12 cellular contexts compared by ENCODE assay signal in the genomic region with DNA sequence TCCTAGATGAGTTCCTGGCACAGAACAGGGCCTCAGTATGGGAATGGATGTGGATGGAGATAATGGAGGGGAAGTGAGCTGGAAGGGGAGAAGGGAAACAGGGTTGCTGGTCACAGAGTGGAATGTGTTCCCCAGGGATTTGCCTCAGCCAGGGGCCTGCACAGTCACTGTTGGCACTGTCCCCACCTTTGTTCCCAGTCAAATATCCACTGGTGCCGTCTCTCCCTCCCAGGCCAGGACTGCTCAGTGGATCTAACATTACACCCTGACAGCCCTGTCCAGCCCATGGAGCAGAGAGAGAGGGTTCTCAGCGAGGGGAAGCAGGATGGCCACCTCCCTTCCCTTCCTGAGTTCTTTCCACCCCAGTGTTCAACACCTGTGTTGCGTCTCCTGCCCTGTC. TPM values are rescaled to one million over a fixed set of nuclear protein-coding genes. Genes with fewer than 3 reads are reported as not detected.
A peak's percentile ranks its signal among the peaks of the same experiment; 100 is the strongest.
DNase-seq lines count a peak whose midpoint lies in the region; ATAC-seq, FAIRE-seq and TF ChIP-seq lines count a peak whose summit lies in the region.
"Had no signal": no experiment of that assay in that cellular context is flagged by ENCODE, and none has a peak within 500 bp of the region (broad histone marks: within the 10 kb centered on the region; RNA-seq: fewer than 3 reads in every experiment).

No MANE protein-coding gene starts in this region.

- no peak overlapping the region for H2BK120ac ChIP-seq in H1 (replicated peaks; ENCODE audit: low read depth, low read length)

- no peak overlapping the region for H4K8ac ChIP-seq in H1 (ENCODE audit: extremely low read depth, insufficient read depth, low read length)

- no peaks in the 10 kb centered on the region for H3K9me3 Mint-ChIP-seq in neural crest cell

- H3K4me3 Mint-ChIP-seq in neural crest cell = peak overlapping the region; percentile 93

- peak; percentile 15 to 34 for DNase-seq in SJCRH30
- no peak for DNase-seq in H1 (ENCODE audit: low read depth in 1 of 2, low spot score in 2 of 2)
- DNase-seq in neural crest cell (ENCODE audit: low read depth, low spot score) = no peak
- DNase-seq in COLO668 (lab: John Stamatoyannopoulos, UW; ENCODE audit: unreplicated experiment) = no peak
- no peak for DNase-seq in upper lobe of left lung
- DNase-seq in globus pallidus (ENCODE audit: low spot score) = no peak
- no peak for DNase-seq in cerebellar nuclear complex (lab: John Stamatoyannopoulos, UW)
- DNase-seq: COR-L47, NCI-H1105 treated with DMSO at 0.1 percent for 48 hours had no signal

- H3K36me3 Mint-ChIP-seq in neural crest cell (ENCODE audit: low read depth) = no peaks in the 10 kb centered on the region

- H3K23me2 ChIP-seq in H1 (ENCODE audit: low read depth, low read length) = peaks cover 3% of the 10 kb centered on the region

- H3K4me1 ChIP-seq in BLaER1 treated with 17β-estradiol and CSF1 and Interleukin-3, amounts not matched to agents 10 nM and 100 nM = peaks cover 48 to 67% (median 56%) of the 10 kb centered on the region in 10 experiments
- H3K4me1 ChIP-seq in SJCRH30 (peaks cover 8% of the 10 kb centered on the region; the same call in 1 of the 2 replicates), H1 (replicated peaks in 1 of 4; ENCODE audit: control insufficient read depth in 3 of 4, insufficient read depth in 4 of 4, low read length in 3 of 4) (peaks cover 2 to 14% (median 4%) of the 10 kb centered on the region in 4 experiments; a peak in 5 of 7 replicates), upper lobe of left lung (peaks cover 28 to 47% (median 31%) of the 10 kb centered on the region in 4 donors)

- H4K91ac ChIP-seq in H1 (replicated peaks; ENCODE audit: insufficient read length, low read length) = no peak overlapping the region

- TF ChIP-seq POLR2A in H1 (IDR thresholded peaks at IDR 0.05; ENCODE audit: control extremely low read depth in 1 of 2, low read depth in 2 of 2, low read length in 2 of 2) (no peak), upper lobe of left lung (IDR thresholded peaks at IDR 0.05) (no peak)

- peaks cover 0 to 24% of the 10 kb centered on the region in 2 experiments; a peak in 2 of 4 replicates for H3K79me2 ChIP-seq in H1 (ENCODE audit: control insufficient read depth in 1 of 2, insufficient read depth in 2 of 2, low read length in 2 of 2)

- H3K36me3 ChIP-seq in BLaER1 treated with 17β-estradiol and CSF1 and Interleukin-3, amounts not matched to agents 10 nM and 100 nM = peaks cover 0 to 9% (median 5%) of the 10 kb centered on the region in 11 experiments; a peak in 7 of 22 replicates
- H3K36me3 ChIP-seq in SJCRH30 (no peaks in the 10 kb centered on the region), H1 (ENCODE audit: control insufficient read depth in 2 of 4, insufficient read depth in 4 of 4, low read length in 3 of 4) (no peaks in the 10 kb centered on the region), upper lobe of left lung (no peaks in the 10 kb centered on the region)

- no peak for TF ChIP-seq RAD21 in H1 (IDR thresholded peaks at IDR 0.05 in 1 of 2, conservative IDR thresholded peaks at IDR 0.05 in 1 of 2; ENCODE audit: low read depth in 2 of 2, low read length in 2 of 2)

- no peak overlapping the region for H3K27ac Mint-ChIP-seq in neural crest cell (ENCODE audit: unreplicated experiment)

- H3K4me3 ChIP-seq in BLaER1 treated with 17β-estradiol and CSF1 and Interleukin-3, amounts not matched to agents 10 nM and 100 nM = no peak overlapping the region
- H3K4me3 ChIP-seq in SJCRH30 = no peak overlapping the region
- no peak overlapping the region for H3K4me3 ChIP-seq in H1 (ENCODE audit: extremely low read depth in 1 of 4, insufficient read depth in 2 of 4, low read depth in 3 of 4, low read length in 4 of 4)
- H3K4me3 ChIP-seq in upper lobe of left lung = no peak overlapping the region

- no peak overlapping the region for H4K5ac ChIP-seq in H1 (ENCODE audit: insufficient read length, low read depth, low read length)

- TF ChIP-seq CTCF in H1 (IDR thresholded peaks at IDR 0.05; ENCODE audit: control extremely low read depth in 1 of 3, insufficient read depth in 1 of 3, low read depth in 1 of 3, low read length in 3 of 3) = no peak
- TF ChIP-seq CTCF in neural crest cell (conservative IDR thresholded peaks at IDR 0.05) = no peak
- no peak for TF ChIP-seq CTCF in upper lobe of left lung (IDR thresholded peaks at IDR 0.05)

- H2BK5ac ChIP-seq in H1 (ENCODE audit: low read depth, low read length) = peak overlapping the region; percentile 25; the same call in 1 of the 2 replicates

- H2AFZ ChIP-seq in H1 (ENCODE audit: low read length) = no peak overlapping the region

- H3K18ac ChIP-seq in H1 (ENCODE audit: extremely low read depth, low read length) = no peak overlapping the region

- TF ChIP-seq EP300 in H1 (IDR thresholded peaks at IDR 0.05; ENCODE audit: borderline replicate concordance in 1 of 2, low read depth in 2 of 2, low read length in 2 of 2) = no peak
- no peak for TF ChIP-seq EP300 in upper lobe of left lung (IDR thresholded peaks at IDR 0.05)

- no peak overlapping the region for H2BK20ac ChIP-seq in H1 (ENCODE audit: low read length)

- H3K9me3 ChIP-seq in BLaER1 treated with 17β-estradiol and CSF1 and Interleukin-3, amounts not matched to agents 10 nM and 100 nM (replicated peaks in 1 of 11) = no peaks in the 10 kb centered on the region
- H3K9me3 ChIP-seq in SJCRH30 (replicated peaks) = no peaks in the 10 kb centered on the region
- no peaks in the 10 kb centered on the region for H3K9me3 ChIP-seq in H1 (ENCODE audit: insufficient read depth in 2 of 2, low read depth in 1 of 2, low read length in 1 of 2)
- H3K9me3 ChIP-seq in upper lobe of left lung = no peaks in the 10 kb centered on the region

- H2AK5ac ChIP-seq in H1 (ENCODE audit: low read depth, low read length) = no peak overlapping the region; the same call in 1 of the 2 replicates

- 95% methylated on average over 3 of the region's 3 CpGs; no CpG with 5 or more reads in 1 of the 2 experiments for WGBS in H1 (ENCODE audit: extremely low coverage in 1 of 2, insufficient coverage in 1 of 2, insufficient read length in 1 of 2, insufficient replicate concordance in 2 of 2, low coverage in 1 of 2, low lambda C conversion rate in 2 of 2, missing lambda C conversion rate in 1 of 2), 2 experiments
- 64 to 81% methylated on average over 3 of the region's 3 CpGs for WGBS in upper lobe of left lung, 2 donors

- peak overlapping the region; percentile 56; the same call in 1 of the 2 replicates for H2BK12ac ChIP-seq in H1 (ENCODE audit: low read depth, low read length)

- no peak overlapping the region for H3K56ac ChIP-seq in H1 (replicated peaks; ENCODE audit: insufficient read length, low read depth, low read length)

- H3K4me2 ChIP-seq in BLaER1 treated with 17β-estradiol and CSF1 and Interleukin-3, amounts not matched to agents 10 nM and 100 nM = peak overlapping the region in 9 of 11 experiments; percentile 11 to 95 (median 86); a peak in 14 of 22 replicates
- no peak overlapping the region; a peak in 1 of 4 replicates for H3K4me2 ChIP-seq in H1 (ENCODE audit: insufficient read depth in 1 of 2, low read depth in 2 of 2, low read length in 2 of 2)

- H2BK15ac ChIP-seq in H1 (ENCODE audit: low read length) = no peak overlapping the region

- 0 out of 22 replicates have a peak overlapping the region, but pooled peaks of 1 of the 11 experiments have one; percentile 20 for H3K9ac ChIP-seq in BLaER1 treated with 17β-estradiol and CSF1 and Interleukin-3, amounts not matched to agents 10 nM and 100 nM
- H3K9ac ChIP-seq in H1 (replicated peaks in 1 of 4; ENCODE audit: extremely low read depth in 1 of 4, low read depth in 3 of 4, low read length in 3 of 4) = no peak overlapping the region

- peaks cover 51% of the 10 kb centered on the region for H3K4me1 Mint-ChIP-seq in neural crest cell

- peaks cover 23 to 40% (median 28%) of the 10 kb centered on the region in 11 experiments; a peak in 21 of 22 replicates for H4K20me1 ChIP-seq in BLaER1 treated with 17β-estradiol and CSF1 and Interleukin-3, amounts not matched to agents 10 nM and 100 nM
- no peaks in the 10 kb centered on the region for H4K20me1 ChIP-seq in H1 (replicated peaks in 1 of 2; ENCODE audit: control insufficient read depth in 1 of 2, insufficient read depth in 2 of 2, low read length in 2 of 2)

- peaks cover 0 to 12% (median 9%) of the 10 kb centered on the region in 11 experiments; a peak in 15 of 22 replicates for H3K27me3 ChIP-seq in BLaER1 treated with 17β-estradiol and CSF1 and Interleukin-3, amounts not matched to agents 10 nM and 100 nM
- no peaks in the 10 kb centered on the region for H3K27me3 ChIP-seq in SJCRH30
- H3K27me3 ChIP-seq in H1 (replicated peaks in 1 of 4; ENCODE audit: control insufficient read depth in 3 of 4, extremely low read depth in 1 of 4, insufficient read depth in 3 of 4, low read length in 3 of 4) = peaks cover 1 to 16% (median 13%) of the 10 kb centered on the region in 4 experiments; a peak in 6 of 7 replicates
- no peaks in the 10 kb centered on the region for H3K27me3 ChIP-seq in upper lobe of left lung

- POLR2A ChIA-PET in H1 (lab: Charles Lee; ENCODE audit: partially characterized antibody) = interaction anchor here (1.0 kb wide), 1 partner anchor 283 kb away, joined by 4 read pairs; no protein-coding TSS in a partner anchor

- no peak overlapping the region for H3K23ac ChIP-seq in H1 (ENCODE audit: insufficient read length)

- H3K79me1 ChIP-seq in H1 (ENCODE audit: low read depth, low read length) = peaks cover 2% of the 10 kb centered on the region; the same call in 1 of the 2 replicates

- CTCF ChIA-PET in H1 (lab: Charles Lee; ENCODE audit: partially characterized antibody) = interaction anchor here (1.1 to 3.6 kb wide), 2 partner anchors 10 to 274 kb away, joined by 5 to 14 read pairs; partner anchors contain the start of gene XXYLT1

- no peak for FAIRE-seq in H1 (lab: Jason Lieb, UNC)
- FAIRE-seq: islet of Langerhans had no signal

- H3K27ac ChIP-seq in BLaER1 treated with 17β-estradiol and CSF1 and Interleukin-3, amounts not matched to agents 10 nM and 100 nM = no peak overlapping the region
- H3K27ac ChIP-seq in SJCRH30 (no peak overlapping the region), H1 (ENCODE audit: low read depth, low read length) (no peak overlapping the region), upper lobe of left lung (no peak overlapping the region)
- H3K27ac ChIP-seq: VCaP had no signal

- no peak for ATAC-seq in upper lobe of left lung (ENCODE audit: low FRiP score in 2 of 2)

- no peak overlapping the region for H3K4ac ChIP-seq in H1 (replicated peaks; ENCODE audit: insufficient read length, low read depth, low read length)

- H3K14ac ChIP-seq in H1 (ENCODE audit: insufficient read length) = no peak overlapping the region

- H3K27me3 Mint-ChIP-seq in neural crest cell (ENCODE audit: low read depth) = peaks cover 33% of the 10 kb centered on the region

RNA-seq across cellular contexts. Expression of gene PPP1R2, which starts 1.5 kb away (rescaled TPM):
- 40.3 and 42.6 TPM in 2 replicates for total RNA-seq in SJCRH30 (2014; rRNA removed; shearing (Covaris generic))
- total RNA-seq in H1 (2021; fragmentation: NEBNext Ultra II Directional; extraction: Animal tissue kit (Norgen Biotek cat#: 25700)) = 26.5 and 27.4 TPM in 2 replicates
- polyA plus RNA-seq in H1 (2011; rRNA removed) = 14.0 and 20.5 TPM in 2 replicates
- polyA plus RNA-seq in H1 (2011; cell fraction: cytosol; rRNA removed) = 13.0 TPM
- polyA plus RNA-seq in H1 (2011; cell fraction: nucleus; rRNA removed) = 21.5 TPM
- 10.1 to 15.9 TPM (median 11.8 TPM) in 4 replicates for polyA plus RNA-seq in H1 (2012, experiment 1 of 2)
- polyA plus RNA-seq in H1 (2012, experiment 2 of 2) = 2.5 TPM
- 16.2 TPM for polyA plus RNA-seq in H1 (2013, experiment 1 of 2)
- 14.9 TPM for polyA plus RNA-seq in H1 (2013, experiment 2 of 2)
- polyA minus RNA-seq in H1 (2011; rRNA and poly(A)+ RNA removed) = 14.0 and 20.4 TPM in 2 replicates
- 19.8 TPM for polyA minus RNA-seq in H1 (2011; cell fraction: cytosol; rRNA and poly(A)+ RNA removed)
- 33.3 TPM for polyA minus RNA-seq in H1 (2011; cell fraction: nucleus; rRNA and poly(A)+ RNA removed)
- total RNA-seq in neural crest cell (29.6 and 31.5 TPM in 2 replicates), upper lobe of left lung (100 to 1,000 TPM in 2 of 6 donors, 10 to 100 TPM in 4; 38.5 to 170 (median 61.2) TPM)

RNA-seq across cellular contexts. Expression of gene APOD, which starts 39.1 kb away (rescaled TPM):
- total RNA-seq in SJCRH30 (2014; rRNA removed; shearing (Covaris generic)) = 0.12 and 0.33 TPM in 2 replicates
- total RNA-seq in H1 (2021; fragmentation: NEBNext Ultra II Directional; extraction: Animal tissue kit (Norgen Biotek cat#: 25700)) = not detected in 2 replicates
- polyA plus RNA-seq in H1 (2011; rRNA removed) = not detected in 2 replicates
- not detected for polyA plus RNA-seq in H1 (2011; cell fraction: cytosol; rRNA removed)
- polyA plus RNA-seq in H1 (2011; cell fraction: nucleus; rRNA removed) = not detected
- not detected in 4 replicates for polyA plus RNA-seq in H1 (2012, experiment 1 of 2)
- polyA plus RNA-seq in H1 (2012, experiment 2 of 2) = not detected
- polyA plus RNA-seq in H1 (2013, experiment 1 of 2) = 0.12 TPM
- 0.26 TPM for polyA plus RNA-seq in H1 (2013, experiment 2 of 2)
- polyA minus RNA-seq in H1 (2011; rRNA and poly(A)+ RNA removed) = 0.20 TPM in 1 of 2 replicates, not detected in the other
- not detected for polyA minus RNA-seq in H1 (2011; cell fraction: cytosol; rRNA and poly(A)+ RNA removed)
- polyA minus RNA-seq in H1 (2011; cell fraction: nucleus; rRNA and poly(A)+ RNA removed) = not detected
- total RNA-seq in neural crest cell (1.1 and 1.7 TPM in 2 replicates), upper lobe of left lung (100 to 1,000 TPM in 2 of 6 donors, 10 to 100 TPM in 4; 29.7 to 120 (median 67.4) TPM)

Comparison
In these comparisons a context has a peak if more than half of its experiments do, and no peak if none do; other contexts are left out.
1. H3K4me2 ChIP-seq: peak in BLaER1 treated with 17β-estradiol and CSF1 and Interleukin-3, amounts not matched to agents 10 nM and 100 nM (9 of 11); none in H1 (0 of 2).
2. DNase-seq: peak in SJCRH30 (2 of 2); none in H1 (0 of 2), neural crest cell (single experiment), COLO668 (single experiment), upper lobe of left lung (0 of 2), globus pallidus (single experiment) and cerebellar nuclear complex (0 of 2).
3. RNA of gene APOD, which starts 39.1 kb away (total RNA-seq): 29.7 to 120 TPM in upper lobe of left lung; 1.1 to 1.7 TPM in neural crest cell, 0.12 to 0.33 TPM in SJCRH30 and not detected in H1; every median in the first group is over 10 times any median in the second.